ENCODE assay signal across 8 cellular contexts in genomic region chr2:112646102-112646719, GRCh38. TPM values are rescaled to one million over a fixed set of nuclear protein-coding genes. Genes with fewer than 3 reads are reported as not detected.
DNase-seq lines count a peak whose midpoint lies in the region; ATAC-seq and TF ChIP-seq lines count a peak whose summit lies in the region.

No MANE protein-coding gene starts in this region.

- in situ Hi-C loops in astrocyte of the cerebellum (cut with HindIII; ENCODE audit: low sequenced_read_pairs) = no loop called here

- H3K27me3 ChIP-seq in kidney epithelial cell (ENCODE audit: control insufficient read depth, insufficient read depth, low read length) = no peaks in the 10 kb centered on the region

- H3K36me3 ChIP-seq in kidney epithelial cell (ENCODE audit: control insufficient read depth, insufficient read depth, low read length) = peaks cover 4% of the 10 kb centered on the region

- peak overlapping the region; percentile 92 for H3K4me3 ChIP-seq in astrocyte of the cerebellum (ENCODE audit: low read depth, low read length)
- H3K4me3 ChIP-seq in kidney epithelial cell (ENCODE audit: low read depth, low read length) = peak overlapping the region; percentile 94

- TF ChIP-seq CTCF in astrocyte of the cerebellum (IDR thresholded peaks at IDR 0.05; ENCODE audit: low read depth, low read length, missing control alignments) (no peak), kidney epithelial cell (IDR thresholded peaks at IDR 0.05; ENCODE audit: insufficient read depth, low read length, poor library complexity, severe bottlenecking) (no peak)

- DNase-seq in activated T-cell treated with anti-CD3 and anti-CD28 coated beads for 1 hour (ENCODE audit: low read depth) (peak; percentile 37), OCI-M1 (lab: John Stamatoyannopoulos, UW) (peak; percentile 67), astrocyte of the cerebellum (ENCODE audit: low read depth) (no peak), kidney epithelial cell (ENCODE audit: low read depth) (no peak)
- no peak for DNase-seq in activated T-cell treated with anti-CD3 and anti-CD28 coated beads, Interleukin-2, amount 50 U/mL, for 1 hour
- DNase-seq in stimulated activated CD8-positive, alpha-beta memory T cell treated with anti-CD3 and anti-CD28 coated beads, Interleukin-15, amount 100 ng/mL, for 24 hours (ENCODE audit: low read depth) = peak; percentile 46

- ATAC-seq in HG03039 (IDR thresholded peaks at IDR 0.05; ENCODE audit: unreplicated experiment) (peak; percentile 16), HG02970 (IDR thresholded peaks at IDR 0.05; ENCODE audit: low FRiP score, unreplicated experiment) (no peak)

RNA-seq across cellular contexts. Expression of gene SLC20A1, which starts 0.5 kb away (rescaled TPM):
- total RNA-seq in kidney epithelial cell = 101 TPM in 2 replicates

Comparison
In these comparisons a context has a peak if more than half of its experiments do, and no peak if none do; other contexts are left out.
1. DNase-seq: peak in activated T-cell treated with anti-CD3 and anti-CD28 coated beads for 1 hour (single experiment), OCI-M1 (single experiment) and stimulated activated CD8-positive, alpha-beta memory T cell treated with anti-CD3 and anti-CD28 coated beads, Interleukin-15, amount 100 ng/mL, for 24 hours (single experiment); none in activated T-cell treated with anti-CD3 and anti-CD28 coated beads, Interleukin-2, amount 50 U/mL, for 1 hour (single experiment), astrocyte of the cerebellum (single experiment) and kidney epithelial cell (single experiment).